Comparison of ENCODE assay signal across 9 cellular contexts in genomic region chr17:78645421-78646295, GRCh38.
DNase-seq lines count a peak whose midpoint lies in the region; ATAC-seq, FAIRE-seq and TF ChIP-seq lines count a peak whose summit lies in the region.
"Had no signal": no experiment of that assay in that cellular context is flagged by ENCODE, and none has a peak within 500 bp of the region (broad histone marks: within the 10 kb centered on the region; RNA-seq: fewer than 3 reads in every experiment).

No MANE protein-coding gene starts in this region.

- no peak for FAIRE-seq in frontal cortex (lab: Jason Lieb, UNC)
- FAIRE-seq: endometrium had no signal

- H3K4me1 Mint-ChIP-seq in activated CD8-positive, alpha-beta T cell treated with anti-CD3 and anti-CD28 coated beads, Interleukin-2, amount 10 ng/mL, durations not matched to agents 7 days and 5 days (ENCODE audit: low read depth): peaks cover 11% of the 10 kb centered on the region

- peaks cover 3% of the 10 kb centered on the region for H3K27me3 Mint-ChIP-seq in activated CD8-positive, alpha-beta T cell treated with anti-CD3 and anti-CD28 coated beads, Interleukin-2, amount 10 ng/mL, durations not matched to agents 7 days and 5 days (ENCODE audit: low read depth)

- ATAC-seq in activated CD8-positive, alpha-beta T cell treated with anti-CD3 and anti-CD28 coated beads, Interleukin-2, amount 10 ng/mL, durations not matched to agents 7 days and 5 days: peak; percentile 78

- H3K4me3 Mint-ChIP-seq in activated CD8-positive, alpha-beta T cell treated with anti-CD3 and anti-CD28 coated beads, Interleukin-2, amount 10 ng/mL, durations not matched to agents 7 days and 5 days: peak overlapping the region; percentile 42

- no peak for TF ChIP-seq POLR2A in erythroblast (IDR thresholded peaks at IDR 0.05; ENCODE audit: low read length)

- H3K27ac Mint-ChIP-seq in activated CD8-positive, alpha-beta T cell treated with anti-CD3 and anti-CD28 coated beads, Interleukin-2, amount 10 ng/mL, durations not matched to agents 7 days and 5 days: peak overlapping the region; percentile 71

- CTCF ChIA-PET in activated CD8-positive, alpha-beta T cell treated with anti-CD3 and anti-CD28 coated beads, Interleukin-2, amount 10 ng/mL, durations not matched to agents 7 days and 5 days (lab: Charles Lee): no interaction called here

- peak; percentile 30 for DNase-seq in DMS53 treated with DMSO at 0.1 percent for 48 hours (lab: John Stamatoyannopoulos, UW; ENCODE audit: unreplicated experiment)
- peak; percentile 72 for DNase-seq in activated CD8-positive, alpha-beta T cell treated with anti-CD3 and anti-CD28 coated beads, Interleukin-2, amount 10 ng/mL, durations not matched to agents 7 days and 5 days
- DNase-seq in frontal cortex (ENCODE audit: low spot score in 2 of 2): peak; percentile 30 to 55
- DNase-seq in stimulated activated CD4-positive, alpha-beta T cell treated with anti-CD3 and anti-CD28 coated beads, Interleukin-12 subunit alpha, Interleukin-12 subunit beta, amount 100 ng/mL, for 24 hours (ENCODE audit: low read depth in 2 of 2): peak; percentile 31 to 57
- no peak for DNase-seq in NCI-H1694 (lab: John Stamatoyannopoulos, UW)
- no peak for DNase-seq in erythroblast (lab: John Stamatoyannopoulos, UW)
- DNase-seq in G401 (ENCODE audit: low spot score): no peak

- peak overlapping the region; percentile 8 for H3K27ac ChIP-seq in KOPT-K1 (ENCODE audit: low read depth, low read length, poor library complexity, severe bottlenecking)

- H3K36me3 ChIP-seq in KOPT-K1 (ENCODE audit: insufficient read depth, low read length): no peaks in the 10 kb centered on the region

- in situ Hi-C loops in G401 (cut with HindIII; ENCODE audit: low sequenced_read_pairs): no loop called here

- POLR2A ChIA-PET in activated CD8-positive, alpha-beta T cell treated with anti-CD3 and anti-CD28 coated beads, Interleukin-2, amount 10 ng/mL, durations not matched to agents 7 days and 5 days (lab: Charles Lee): no interaction called here

- H3K36me3 Mint-ChIP-seq in activated CD8-positive, alpha-beta T cell treated with anti-CD3 and anti-CD28 coated beads, Interleukin-2, amount 10 ng/mL, durations not matched to agents 7 days and 5 days (ENCODE audit: low read depth): peaks cover 2% of the 10 kb centered on the region

- peaks cover 7% of the 10 kb centered on the region for H3K9me3 ChIP-seq in KOPT-K1 (ENCODE audit: insufficient read depth, low read length, poor library complexity, severe bottlenecking)

- peaks cover 6% of the 10 kb centered on the region for H3K9me3 Mint-ChIP-seq in activated CD8-positive, alpha-beta T cell treated with anti-CD3 and anti-CD28 coated beads, Interleukin-2, amount 10 ng/mL, durations not matched to agents 7 days and 5 days (ENCODE audit: insufficient read depth)

Comparison
In these comparisons a context has a peak if more than half of its experiments do, and no peak if none do; other contexts are left out.
1. DNase-seq: peak in DMS53 treated with DMSO at 0.1 percent for 48 hours (single experiment), activated CD8-positive, alpha-beta T cell treated with anti-CD3 and anti-CD28 coated beads, Interleukin-2, amount 10 ng/mL, durations not matched to agents 7 days and 5 days (single experiment), frontal cortex (2 of 2) and stimulated activated CD4-positive, alpha-beta T cell treated with anti-CD3 and anti-CD28 coated beads, Interleukin-12 subunit alpha, Interleukin-12 subunit beta, amount 100 ng/mL, for 24 hours (2 of 2); none in NCI-H1694 (single experiment), erythroblast (0 of 2) and G401 (single experiment).